In the genomic region with DNA sequence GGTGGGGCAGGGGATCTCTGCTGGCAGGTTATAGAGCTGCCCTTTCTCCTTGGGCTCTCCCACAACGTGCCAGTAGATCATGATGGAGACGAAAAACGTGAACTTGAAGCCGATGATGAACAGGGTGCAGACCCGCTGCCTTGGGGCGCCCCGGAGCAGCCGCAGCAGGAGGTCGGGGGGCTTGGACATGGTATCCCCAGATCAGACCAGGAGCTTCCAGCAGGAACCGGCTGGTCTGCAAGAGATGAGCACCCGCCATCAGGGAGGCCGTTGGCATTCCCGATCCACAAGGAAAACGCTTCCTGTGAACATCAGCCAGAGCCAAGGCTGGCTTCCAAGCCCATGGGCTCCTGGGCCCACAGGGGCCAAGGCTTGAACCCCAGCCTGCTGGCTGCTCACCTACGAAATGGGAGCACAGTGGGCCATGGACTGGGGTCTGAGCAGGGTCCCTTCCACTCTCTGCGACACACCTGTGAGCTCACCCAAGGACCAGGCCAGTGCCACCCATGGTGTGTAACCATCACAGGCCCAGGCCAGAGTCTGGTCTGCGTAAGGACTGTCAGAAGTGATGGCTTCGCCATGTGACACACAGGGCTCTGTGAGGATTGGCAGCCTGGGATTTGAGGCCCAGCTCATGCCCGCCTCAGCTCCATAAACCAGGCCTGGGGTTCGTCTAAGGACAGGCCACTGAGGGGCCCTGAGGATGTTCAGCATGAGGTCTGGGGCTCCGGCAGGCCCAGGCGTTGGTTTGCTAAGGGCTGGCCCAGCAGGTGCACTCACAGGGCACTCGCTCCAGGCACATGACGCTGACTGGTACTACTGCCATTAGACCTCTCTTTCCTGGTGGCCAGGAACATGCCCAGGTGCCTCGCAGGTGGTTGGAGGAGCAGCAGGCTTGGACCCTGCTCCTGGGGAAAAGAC, we compare ENCODE assay signal across 19 cellular contexts. TPM values are rescaled to one million over a fixed set of nuclear protein-coding genes. Genes with fewer than 3 reads are reported as not detected.
"Had no signal": no experiment of that assay in that cellular context is flagged by ENCODE, and none has a peak within 500 bp of the region (broad histone marks: within the 10 kb centered on the region; RNA-seq: fewer than 3 reads in every experiment).

No MANE protein-coding gene starts in this region.

- H3K4me1 ChIP-seq: colonic mucosa, neural progenitor cell had no signal

- H3K27ac Mint-ChIP-seq: activated CD8-positive, alpha-beta T cell treated with anti-CD3 and anti-CD28 coated beads, Interleukin-2, amount 10 ng/mL, durations not matched to agents 7 days and 5 days; activated naive CD4-positive, alpha-beta T cell treated with anti-CD3 and anti-CD28 coated beads, Interleukin-2, amount 50 U/mL, for 72 hours; activated T-cell treated with anti-CD3 and anti-CD28 coated beads, Interleukin-2, amount 50 U/mL, for 72 hours; immature natural killer cell; neural progenitor cell; stimulated activated naive CD8-positive, alpha-beta T cell treated with anti-CD3 and anti-CD28 coated beads, Interleukin-15, Interleukin-2, amounts not matched to agents 100 ng/mL and 50 ng/mL, for 24 hours; T-helper 17 cell had no signal

- ATAC-seq: activated CD8-positive, alpha-beta T cell treated with anti-CD3 and anti-CD28 coated beads, Interleukin-2, amount 10 ng/mL, durations not matched to agents 7 days and 5 days; activated naive CD4-positive, alpha-beta T cell treated with anti-CD3 and anti-CD28 coated beads, Interleukin-2, amount 50 U/mL, for 72 hours; activated T-cell treated with anti-CD3 and anti-CD28 coated beads, Interleukin-2, amount 50 U/mL, for 72 hours; esophagus mucosa; pancreas; T-helper 17 cell had no signal

- H3K9me3 Mint-ChIP-seq: activated naive CD4-positive, alpha-beta T cell treated with anti-CD3 and anti-CD28 coated beads, Interleukin-2, amount 50 U/mL, for 72 hours; activated T-cell treated with anti-CD3 and anti-CD28 coated beads, Interleukin-2, amount 50 U/mL, for 72 hours; immature natural killer cell; naive B cell; neural progenitor cell; stimulated activated naive CD8-positive, alpha-beta T cell treated with anti-CD3 and anti-CD28 coated beads, Interleukin-15, Interleukin-2, amounts not matched to agents 100 ng/mL and 50 ng/mL, for 24 hours had no signal

- H3K36me3 ChIP-seq: colonic mucosa, neural progenitor cell, pancreas had no signal

- FAIRE-seq: pancreas had no signal

- H3K27me3 Mint-ChIP-seq: naive B cell; stimulated activated naive CD8-positive, alpha-beta T cell treated with anti-CD3 and anti-CD28 coated beads, Interleukin-15, Interleukin-2, amounts not matched to agents 100 ng/mL and 50 ng/mL, for 24 hours; T-helper 17 cell had no signal

- H3K4me3 ChIP-seq: colonic mucosa, neural progenitor cell, pancreas, skin epidermis, upper lobe of left lung had no signal

- H3K4me3 Mint-ChIP-seq: activated CD8-positive, alpha-beta T cell treated with anti-CD3 and anti-CD28 coated beads, Interleukin-2, amount 10 ng/mL, durations not matched to agents 7 days and 5 days; activated T-cell treated with anti-CD3 and anti-CD28 coated beads, Interleukin-2, amount 50 U/mL, for 72 hours; immature natural killer cell; neural progenitor cell; stimulated activated naive CD8-positive, alpha-beta T cell treated with anti-CD3 and anti-CD28 coated beads, Interleukin-15, Interleukin-2, amounts not matched to agents 100 ng/mL and 50 ng/mL, for 24 hours; T-helper 17 cell had no signal

- H3K27me3 ChIP-seq: colonic mucosa, neural progenitor cell, pancreas, upper lobe of left lung had no signal

- H3K4me1 Mint-ChIP-seq: immature natural killer cell had no signal

- DNase-seq: activated CD4-positive, alpha-beta T cell treated with anti-CD3 and anti-CD28 coated beads for 48 hours; activated CD8-positive, alpha-beta memory T cell treated with anti-CD3 and anti-CD28 coated beads, Interleukin-2, amount 50 U/mL, for 48 hours; activated CD8-positive, alpha-beta T cell treated with anti-CD3 and anti-CD28 coated beads, Interleukin-2, amount 10 ng/mL, durations not matched to agents 7 days and 5 days; activated gamma-delta T cell; activated T-cell treated with anti-CD3 and anti-CD28 coated beads, Interleukin-2, amount 50 U/mL, for 72 hours; caudate nucleus; colonic mucosa; immature natural killer cell; mammary epithelial cell; naive B cell; pancreas; stimulated activated CD4-positive, alpha-beta T cell treated with anti-CD3 and anti-CD28 coated beads, Interleukin-4, amount 100 ng/mL, for 24 hours; T-helper 17 cell had no signal

- H3K9me3 ChIP-seq: colonic mucosa, pancreas, upper lobe of left lung had no signal

- H3K36me3 Mint-ChIP-seq: activated naive CD4-positive, alpha-beta T cell treated with anti-CD3 and anti-CD28 coated beads, Interleukin-2, amount 50 U/mL, for 72 hours; immature natural killer cell; naive B cell; neural progenitor cell had no signal

- H3K27ac ChIP-seq: colonic mucosa, neural progenitor cell, pancreas, upper lobe of left lung had no signal

RNA-seq across cellular contexts. Expression of a gene that starts 26.6 kb away (rescaled TPM):
- total RNA-seq: T-helper 17 cell had no signal

RNA-seq across cellular contexts. Expression of a gene that starts 53.6 kb away (rescaled TPM):
- polyA plus RNA-seq: mammary epithelial cell had no signal
